Comparison of ENCODE assay signal across 12 cellular contexts in genomic region chr1:198633675-198634121, GRCh38. TPM values are rescaled to one million over a fixed set of nuclear protein-coding genes. Genes with fewer than 3 reads are reported as not detected.
DNase-seq lines count a peak whose midpoint lies in the region; ATAC-seq and TF ChIP-seq lines count a peak whose summit lies in the region.
"Had no signal": no experiment of that assay in that cellular context is flagged by ENCODE, and none has a peak within 500 bp of the region (broad histone marks: within the 10 kb centered on the region; RNA-seq: fewer than 3 reads in every experiment).

No MANE protein-coding gene starts in this region.

- intact Hi-C loops in activated CD4-positive, alpha-beta T cell treated with anti-CD3 and anti-CD28 coated beads for 36 hours (cut with DNase I, micrococcal nuclease), result no loop called here
- intact Hi-C loops in spleen (cut with DNase I; ENCODE audit: low total_unique reads), result no loop called here

- H3K27me3 Mint-ChIP-seq in activated CD4-positive, alpha-beta T cell treated with anti-CD3 and anti-CD28 coated beads for 36 hours, result no peaks in the 10 kb centered on the region
- no peaks in the 10 kb centered on the region for H3K27me3 Mint-ChIP-seq in activated CD8-positive, alpha-beta T cell treated with anti-CD3 and anti-CD28 coated beads, Interleukin-2, amount 10 ng/mL, durations not matched to agents 7 days and 5 days (ENCODE audit: low read depth)

- ATAC-seq in activated CD4-positive, alpha-beta T cell treated with anti-CD3 and anti-CD28 coated beads for 36 hours, result no peak
- no peak for ATAC-seq in activated CD8-positive, alpha-beta T cell treated with anti-CD3 and anti-CD28 coated beads, Interleukin-2, amount 10 ng/mL, durations not matched to agents 7 days and 5 days
- ATAC-seq in GM19023 (IDR thresholded peaks at IDR 0.05; ENCODE audit: unreplicated experiment) (no peak), GM21786 (IDR thresholded peaks at IDR 0.05; ENCODE audit: unreplicated experiment) (no peak)

- H3K4me1 ChIP-seq in spleen, result peaks cover 3 to 98% (median 56%) of the 10 kb centered on the region in 6 donors
- H3K4me1 ChIP-seq: colonic mucosa had no signal

- peak overlapping the region; percentile 81 for H3K27ac Mint-ChIP-seq in activated CD4-positive, alpha-beta T cell treated with anti-CD3 and anti-CD28 coated beads for 36 hours
- H3K27ac Mint-ChIP-seq in activated CD8-positive, alpha-beta T cell treated with anti-CD3 and anti-CD28 coated beads, Interleukin-2, amount 10 ng/mL, durations not matched to agents 7 days and 5 days, result peak overlapping the region; percentile 80

- peaks cover 11% of the 10 kb centered on the region for H3K9me3 Mint-ChIP-seq in activated CD4-positive, alpha-beta T cell treated with anti-CD3 and anti-CD28 coated beads for 36 hours (ENCODE audit: low read depth)
- H3K9me3 Mint-ChIP-seq in activated CD8-positive, alpha-beta T cell treated with anti-CD3 and anti-CD28 coated beads, Interleukin-2, amount 10 ng/mL, durations not matched to agents 7 days and 5 days (ENCODE audit: insufficient read depth), result peaks cover 4% of the 10 kb centered on the region

- no peak for TF ChIP-seq CTCF in spleen (IDR thresholded peaks at IDR 0.05 in 8 of 11, conservative IDR thresholded peaks at IDR 0.05 in 3 of 11)
- no peak for TF ChIP-seq CTCF in foreskin fibroblast (IDR thresholded peaks at IDR 0.05; ENCODE audit: low read depth, low read length)

- 51 to 78% (median 67%) methylated on average over 2 of the region's 2 CpGs for WGBS in spleen, 5 donors

- no peak for TF ChIP-seq POLR2A in spleen (IDR thresholded peaks at IDR 0.05)

- DNase-seq in activated CD4-positive, alpha-beta T cell treated with anti-CD3 and anti-CD28 coated beads for 36 hours, result no peak
- DNase-seq in activated CD4-positive, alpha-beta T cell treated with anti-CD3 and anti-CD28 coated beads for 48 hours, result no peak
- DNase-seq in activated CD8-positive, alpha-beta T cell treated with anti-CD3 and anti-CD28 coated beads, Interleukin-2, amount 10 ng/mL, durations not matched to agents 7 days and 5 days, result no peak
- peak; percentile 73 for DNase-seq in spleen
- DNase-seq in foreskin fibroblast, result no peak
- DNase-seq: colonic mucosa; NCI-H748 treated with DMSO at 0.1 percent for 48 hours; stimulated activated CD8-positive, alpha-beta memory T cell treated with anti-CD3 and anti-CD28 coated beads, Interleukin-4, amount 100 ng/mL, for 48 hours had no signal

- H3K27ac ChIP-seq in KOPT-K1 (ENCODE audit: low read depth, low read length, poor library complexity, severe bottlenecking) (peak overlapping the region; percentile 14), spleen (peak overlapping the region; percentile 38 to 92 (median 79))
- H3K27ac ChIP-seq: colonic mucosa had no signal

- peaks cover 89% of the 10 kb centered on the region for H3K4me1 Mint-ChIP-seq in activated CD4-positive, alpha-beta T cell treated with anti-CD3 and anti-CD28 coated beads for 36 hours
- peaks cover 83% of the 10 kb centered on the region for H3K4me1 Mint-ChIP-seq in activated CD8-positive, alpha-beta T cell treated with anti-CD3 and anti-CD28 coated beads, Interleukin-2, amount 10 ng/mL, durations not matched to agents 7 days and 5 days (ENCODE audit: low read depth)

- H3K4me3 ChIP-seq in spleen (peak overlapping the region in 1 of 8 donors; percentile 42), foreskin fibroblast (ENCODE audit: low read depth in 1 of 2, low read length in 2 of 2) (no peak overlapping the region)
- H3K4me3 ChIP-seq: colonic mucosa had no signal

- peaks cover 14% of the 10 kb centered on the region for H3K9me3 ChIP-seq in KOPT-K1 (ENCODE audit: insufficient read depth, low read length, poor library complexity, severe bottlenecking)
- no peaks in the 10 kb centered on the region for H3K9me3 ChIP-seq in spleen
- H3K9me3 ChIP-seq: colonic mucosa had no signal

- H3K4me3 Mint-ChIP-seq in activated CD4-positive, alpha-beta T cell treated with anti-CD3 and anti-CD28 coated beads for 36 hours, result peak overlapping the region; percentile 31
- H3K4me3 Mint-ChIP-seq in activated CD8-positive, alpha-beta T cell treated with anti-CD3 and anti-CD28 coated beads, Interleukin-2, amount 10 ng/mL, durations not matched to agents 7 days and 5 days, result peak overlapping the region; percentile 26

- H3K36me3 ChIP-seq in KOPT-K1 (ENCODE audit: insufficient read depth, low read length) (no peaks in the 10 kb centered on the region), spleen (no peaks in the 10 kb centered on the region)
- H3K36me3 ChIP-seq: colonic mucosa had no signal

- POLR2A ChIA-PET in activated CD4-positive, alpha-beta T cell treated with anti-CD3 and anti-CD28 coated beads for 36 hours (lab: Charles Lee), result no interaction called here
- POLR2A ChIA-PET in activated CD8-positive, alpha-beta T cell treated with anti-CD3 and anti-CD28 coated beads, Interleukin-2, amount 10 ng/mL, durations not matched to agents 7 days and 5 days (lab: Charles Lee), result interaction anchor here (8.2 kb wide), 1 partner anchor 11 kb away, joined by 215 read pairs; no protein-coding TSS in a partner anchor

- H3K36me3 Mint-ChIP-seq in activated CD4-positive, alpha-beta T cell treated with anti-CD3 and anti-CD28 coated beads for 36 hours (ENCODE audit: low read depth), result peaks cover 41% of the 10 kb centered on the region
- peaks cover 33% of the 10 kb centered on the region for H3K36me3 Mint-ChIP-seq in activated CD8-positive, alpha-beta T cell treated with anti-CD3 and anti-CD28 coated beads, Interleukin-2, amount 10 ng/mL, durations not matched to agents 7 days and 5 days (ENCODE audit: low read depth)

- H3K27me3 ChIP-seq in spleen (replicated peaks in 1 of 7), result no peaks in the 10 kb centered on the region
- H3K27me3 ChIP-seq: colonic mucosa had no signal

- CTCF ChIA-PET in activated CD4-positive, alpha-beta T cell treated with anti-CD3 and anti-CD28 coated beads for 36 hours (lab: Charles Lee), result interaction anchor here (0.9 to 8.7 kb wide), 3 partner anchors 11 to 68 kb away, joined by 3 to 110 read pairs (median 3); no protein-coding TSS in a partner anchor
- CTCF ChIA-PET in activated CD8-positive, alpha-beta T cell treated with anti-CD3 and anti-CD28 coated beads, Interleukin-2, amount 10 ng/mL, durations not matched to agents 7 days and 5 days (lab: Charles Lee), result interaction anchor here (10.6 kb wide), 1 partner anchor 11 kb away, joined by 169 read pairs; no protein-coding TSS in a partner anchor

RNA-seq across cellular contexts. Expression of gene PTPRC, which starts 5.1 kb away (rescaled TPM):
- total RNA-seq in activated CD4-positive, alpha-beta T cell treated with anti-CD3 and anti-CD28 coated beads for 36 hours, result 100 to 1,000 TPM; 458 to 564 TPM
- 100 to 1,000 TPM; 604 to 619 TPM for total RNA-seq in activated CD8-positive, alpha-beta T cell treated with anti-CD3 and anti-CD28 coated beads, Interleukin-2, amount 10 ng/mL, durations not matched to agents 7 days and 5 days
- 100 to 1,000 TPM; 439 to 716 (median 526) TPM for total RNA-seq in spleen
- 10 to 100 TPM; 79.2 to 99.3 (median 92.4) TPM for polyA plus RNA-seq in spleen
- total RNA-seq: H1 had no signal
